In genomic region chr7:28481131-28481926, GRCh38 we compare ENCODE assay signal across 8 cellular contexts.
A peak's percentile ranks its signal among the peaks of the same experiment; 100 is the strongest.
DNase-seq lines count a peak whose midpoint lies in the region; ATAC-seq and TF ChIP-seq lines count a peak whose summit lies in the region.

No MANE protein-coding gene starts in this region.

- TF ChIP-seq CTCF in neural crest cell (conservative IDR thresholded peaks at IDR 0.05) (no peak), glutamatergic neuron (IDR thresholded peaks at IDR 0.05; ENCODE audit: partially characterized antibody, unreplicated experiment) (no peak)

- H3K9me2 ChIP-seq in Karpas-422 (replicated peaks; ENCODE audit: insufficient read depth, low read length): no peaks in the 10 kb centered on the region

- no peak overlapping the region for H3K4me3 ChIP-seq in Karpas-422 (ENCODE audit: low read length)

- no peaks in the 10 kb centered on the region for H3K36me3 Mint-ChIP-seq in neural crest cell (ENCODE audit: low read depth)
- no peaks in the 10 kb centered on the region for H3K36me3 Mint-ChIP-seq in glutamatergic neuron (ENCODE audit: unreplicated experiment)

- H3K4me3 Mint-ChIP-seq in neural crest cell (peak overlapping the region; percentile 80), glutamatergic neuron (ENCODE audit: unreplicated experiment) (no peak overlapping the region)

- no peak overlapping the region for H2AFZ ChIP-seq in Karpas-422 (ENCODE audit: low read length)

- H3K27ac Mint-ChIP-seq in neural crest cell (ENCODE audit: unreplicated experiment) (peak overlapping the region; percentile 93), glutamatergic neuron (ENCODE audit: unreplicated experiment) (no peak overlapping the region)

- no peaks in the 10 kb centered on the region for H3K27me3 Mint-ChIP-seq in neural crest cell (ENCODE audit: low read depth)
- no peaks in the 10 kb centered on the region for H3K27me3 Mint-ChIP-seq in glutamatergic neuron (ENCODE audit: unreplicated experiment)

- H3K4me1 ChIP-seq in Karpas-422 (ENCODE audit: low read length): peaks cover 6% of the 10 kb centered on the region; the same call in 1 of the 2 replicates

- peak; percentile 87 for DNase-seq in NAMALWA (ENCODE audit: low spot score)
- DNase-seq in neural crest cell (ENCODE audit: low read depth, low spot score): no peak
- DNase-seq in glutamatergic neuron: no peak
- DNase-seq in stimulated activated CD4-positive, alpha-beta T cell treated with anti-CD3 and anti-CD28 coated beads, Interleukin-15, amount 100 ng/mL, for 24 hours: no peak
- DNase-seq in Karpas-422: no peak
- no peak for DNase-seq in NCI-H2081 (lab: John Stamatoyannopoulos, UW)

- no peaks in the 10 kb centered on the region for H3K9me3 ChIP-seq in Karpas-422 (ENCODE audit: low read length)

- peak; percentile 70 for ATAC-seq in GM18867 (IDR thresholded peaks at IDR 0.05; ENCODE audit: unreplicated experiment)
- peak; percentile 61 for ATAC-seq in HG02588 (IDR thresholded peaks at IDR 0.05; ENCODE audit: unreplicated experiment)

- H3K9me3 Mint-ChIP-seq in neural crest cell (no peaks in the 10 kb centered on the region), glutamatergic neuron (ENCODE audit: unreplicated experiment) (no peaks in the 10 kb centered on the region)

- no peaks in the 10 kb centered on the region for H3K79me2 ChIP-seq in Karpas-422 (ENCODE audit: low read length)

- H3K9ac ChIP-seq in Karpas-422 (ENCODE audit: low read length): no peak overlapping the region

- H3K36me3 ChIP-seq in Karpas-422 (ENCODE audit: insufficient read depth, low read length): no peaks in the 10 kb centered on the region

- H3K4me1 Mint-ChIP-seq in neural crest cell (peaks cover 84% of the 10 kb centered on the region), glutamatergic neuron (ENCODE audit: low read depth, unreplicated experiment) (peaks cover 15% of the 10 kb centered on the region)

- no peaks in the 10 kb centered on the region for H3K27me3 ChIP-seq in Karpas-422 (ENCODE audit: low read length)

- H4K20me1 ChIP-seq in Karpas-422 (ENCODE audit: insufficient read depth, low read depth, low read length): no peaks in the 10 kb centered on the region

- no peak overlapping the region for H3K27ac ChIP-seq in Karpas-422 (ENCODE audit: low read length)

- H3K4me2 ChIP-seq in Karpas-422 (ENCODE audit: low read depth, low read length, poor library complexity, severe bottlenecking): no peak overlapping the region
